1 cellular context compared by ENCODE assay signal in genomic region chr6:142118926-142119325, GRCh38.
TF ChIP-seq lines count a peak whose summit lies in the region.

No MANE protein-coding gene starts in this region.

TF ChIP-seq in IMR-90, 13 proteins besides CTCF, POLR2A, EP300 and RAD21 (continued from another document):
- TF ChIP-seq CHD1 (IDR thresholded peaks at IDR 0.05; ENCODE audit: low read depth, low read length) (no peak), RFX5 (IDR thresholded peaks at IDR 0.05; ENCODE audit: low read depth, low read length) (no peak), MAZ (IDR thresholded peaks at IDR 0.05; ENCODE audit: borderline replicate concordance, low read depth, low read length) (no peak)
